ENCODE assay signal across 29 cellular contexts in genomic region chr11:83221694-83222093, GRCh38. TPM values are rescaled to one million over a fixed set of nuclear protein-coding genes. Genes with fewer than 3 reads are reported as not detected.
DNase-seq lines count a peak whose midpoint lies in the region; ATAC-seq and TF ChIP-seq lines count a peak whose summit lies in the region.
"Had no signal": no experiment of that assay in that cellular context is flagged by ENCODE, and none has a peak within 500 bp of the region (broad histone marks: within the 10 kb centered on the region; RNA-seq: fewer than 3 reads in every experiment).

No MANE protein-coding gene starts in this region.

- ATAC-seq in right cardiac atrium (peak; percentile 52 to 84), heart left ventricle (no peak)
- ATAC-seq: A549; CD8-positive, alpha-beta T cell had no signal

- H3K23ac ChIP-seq in mesendoderm (ENCODE audit: low read length): no peak overlapping the region

- H3K4me2 ChIP-seq in mesendoderm (ENCODE audit: low read length): no peak overlapping the region
- H3K4me2 ChIP-seq: A549; BLaER1; BLaER1 treated with 17β-estradiol and CSF1 and Interleukin-3, amounts not matched to agents 10 nM and 100 nM had no signal

- no peak overlapping the region for H3K9ac ChIP-seq in mesendoderm (ENCODE audit: low read length)
- H3K9ac ChIP-seq: BLaER1; BLaER1 treated with 17β-estradiol and CSF1 and Interleukin-3, amounts not matched to agents 10 nM and 100 nM had no signal

- H3K4me1 ChIP-seq in right cardiac atrium (ENCODE audit: control insufficient read depth, insufficient read depth, low read length) (no peaks in the 10 kb centered on the region), heart left ventricle (no peaks in the 10 kb centered on the region), mesendoderm (ENCODE audit: control insufficient read depth, low read depth, low read length) (no peaks in the 10 kb centered on the region)
- H3K4me1 ChIP-seq: A549; BE2C; BLaER1; BLaER1 treated with 17β-estradiol and CSF1 and Interleukin-3, amounts not matched to agents 10 nM and 100 nM; Caco-2 had no signal

- DNase-seq in right cardiac atrium (no peak), heart left ventricle (no peak), mesendoderm (peak; percentile 6)
- no peak for DNase-seq in stimulated activated CD4-positive, alpha-beta T cell treated with anti-CD3 and anti-CD28 coated beads, Interleukin-4, amount 100 ng/mL, for 1 hour
- DNase-seq: 8988T; ACHN; AML-193; BE2C; C1 segment of cervical spinal cord; Caco-2; Calu3; CD4-positive, alpha-beta memory T cell; CD4-positive, alpha-beta T cell; CD4-positive, CD25-positive, alpha-beta regulatory T cell; CD8-positive, alpha-beta memory T cell; CD8-positive, alpha-beta T cell; COR-L47; DMS 273 treated with DMSO at 0.1 percent for 48 hours; DMS153; DMS53; DMS79; DMS79 treated with DMSO at 0.1 percent for 48 hours; DND-41; EL had no signal

- H3K9me3 ChIP-seq in right cardiac atrium (ENCODE audit: control insufficient read depth, low read length): no peaks in the 10 kb centered on the region
- H3K9me3 ChIP-seq in heart left ventricle: no peaks in the 10 kb centered on the region
- H3K9me3 ChIP-seq: A549; BE2C; BLaER1; BLaER1 treated with 17β-estradiol and CSF1 and Interleukin-3, amounts not matched to agents 10 nM and 100 nM; Caco-2 had no signal

- no peak overlapping the region for H3K18ac ChIP-seq in mesendoderm (ENCODE audit: low read length)

- H3K79me2 ChIP-seq in mesendoderm (ENCODE audit: control insufficient read depth, insufficient read depth, low read length): no peaks in the 10 kb centered on the region

- H2BK5ac ChIP-seq in mesendoderm (ENCODE audit: low read length): no peak overlapping the region

- no peaks in the 10 kb centered on the region for H3K79me1 ChIP-seq in mesendoderm (ENCODE audit: low read length)

- H3K27me3 ChIP-seq in right cardiac atrium (ENCODE audit: control insufficient read depth, insufficient read depth): no peaks in the 10 kb centered on the region
- H3K27me3 ChIP-seq in heart left ventricle: no peaks in the 10 kb centered on the region
- no peaks in the 10 kb centered on the region for H3K27me3 ChIP-seq in mesendoderm (ENCODE audit: insufficient read depth, low read length, poor library complexity)
- H3K27me3 ChIP-seq: BE2C; BLaER1; BLaER1 treated with 17β-estradiol and CSF1 and Interleukin-3, amounts not matched to agents 10 nM and 100 nM had no signal

- H3K36me3 ChIP-seq in heart left ventricle: no peaks in the 10 kb centered on the region
- no peaks in the 10 kb centered on the region for H3K36me3 ChIP-seq in mesendoderm (ENCODE audit: control insufficient read depth, insufficient read depth, low read length)
- H3K36me3 ChIP-seq: BE2C, BLaER1 had no signal

- intact Hi-C loops in right cardiac atrium (cut with DNase I) (no loop called here), heart left ventricle (cut with DNase I) (no loop called here)

- TF ChIP-seq CTCF in heart left ventricle (IDR thresholded peaks at IDR 0.05): no peak

- peak overlapping the region; percentile 22 for H3K56ac ChIP-seq in mesendoderm (ENCODE audit: low read length)

- TF ChIP-seq POLR2A in heart left ventricle (IDR thresholded peaks at IDR 0.05): no peak

- no peak overlapping the region for H2AK5ac ChIP-seq in mesendoderm (ENCODE audit: low read length)

- H4K8ac ChIP-seq in mesendoderm (ENCODE audit: low read depth, low read length): no peak overlapping the region

- no peak overlapping the region for H2BK120ac ChIP-seq in mesendoderm (ENCODE audit: low read depth, low read length)

- H3K4ac ChIP-seq in mesendoderm (ENCODE audit: low read depth, low read length): no peak overlapping the region

- H4K5ac ChIP-seq in mesendoderm (ENCODE audit: low read length): no peak overlapping the region

- H3K4me3 ChIP-seq in right cardiac atrium (ENCODE audit: low read length): no peak overlapping the region
- no peak overlapping the region for H3K4me3 ChIP-seq in heart left ventricle
- no peak overlapping the region for H3K4me3 ChIP-seq in mesendoderm (ENCODE audit: low read length)
- H3K4me3 ChIP-seq: A549; BLaER1; BLaER1 treated with 17β-estradiol and CSF1 and Interleukin-3, amounts not matched to agents 10 nM and 100 nM had no signal

- H3K27ac ChIP-seq in right cardiac atrium (ENCODE audit: low read length) (no peak overlapping the region), heart left ventricle (no peak overlapping the region), mesendoderm (ENCODE audit: low read depth, low read length) (no peak overlapping the region)
- H3K27ac ChIP-seq: 22Rv1; A549; BLaER1; BLaER1 treated with 17β-estradiol and CSF1 and Interleukin-3, amounts not matched to agents 10 nM and 100 nM; C4-2B had no signal

- no peak overlapping the region for H2BK15ac ChIP-seq in mesendoderm (replicated peaks; ENCODE audit: low read depth)

RNA-seq across cellular contexts. Expression of gene ANKRD42, which starts 28.2 kb away (rescaled TPM):
- 1 to 10 TPM; 7.9 to 9.7 (median 9.0) TPM for total RNA-seq in right cardiac atrium
- 4.7 TPM for polyA plus RNA-seq in right cardiac atrium
- 1 to 10 TPM; 3.7 to 9.1 (median 6.0) TPM for total RNA-seq in heart left ventricle
- polyA plus RNA-seq in heart left ventricle: 1 to 10 TPM; 2.0 to 6.3 TPM
- 4.5 TPM for polyA plus RNA-seq in mesendoderm (2013, experiment 1 of 2)
- 4.4 TPM for polyA plus RNA-seq in mesendoderm (2013, experiment 2 of 2)

Comparison
In these comparisons a context has a peak if more than half of its experiments do, and no peak if none do; other contexts are left out.
1. ATAC-seq: peak in right cardiac atrium (2 of 2); none in heart left ventricle (0 of 4).